In the genomic region with DNA sequence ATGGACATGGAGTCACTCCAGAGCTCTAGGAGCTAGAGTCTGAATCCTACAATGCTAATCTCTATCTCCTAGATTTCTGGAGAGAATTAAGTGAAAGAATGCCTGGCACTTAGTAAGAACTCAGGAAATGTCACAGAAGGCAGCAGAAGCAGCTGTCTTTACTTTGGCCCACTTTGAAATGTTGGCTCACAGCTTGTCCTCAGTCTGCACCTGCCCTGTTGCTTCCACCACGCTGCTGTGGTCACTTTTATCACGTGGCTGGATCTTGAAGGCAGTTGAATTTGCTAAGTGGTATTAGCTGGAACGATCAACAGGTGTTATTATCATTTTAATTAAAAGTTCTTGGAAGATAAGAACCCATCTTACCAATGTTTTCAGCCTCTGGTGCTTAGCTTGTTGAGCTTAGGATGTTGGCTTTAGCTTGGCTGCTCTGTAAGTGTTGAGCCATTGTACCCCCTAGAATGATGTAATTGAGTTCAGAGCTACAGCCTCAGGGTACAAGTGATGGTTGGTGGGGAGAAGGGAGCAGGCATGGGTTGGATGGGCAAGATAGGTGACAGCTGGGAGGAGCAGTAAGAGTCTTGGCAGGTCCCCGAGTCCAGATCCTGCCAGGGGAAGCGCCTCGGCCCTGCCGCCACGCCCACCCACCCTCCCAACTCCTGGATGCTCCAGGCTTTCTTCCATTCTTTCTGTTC, we compare ENCODE assay signal across 1 cellular context.
TF ChIP-seq lines count a peak whose summit lies in the region.

No MANE protein-coding gene starts in this region.

TF ChIP-seq in SK-N-SH treated with all-trans-retinoic acid at 6 μM for 48 hours, 23 proteins besides CTCF, POLR2A, EP300 and RAD21 (continued from another document):
- TF ChIP-seq, protein P1, sequence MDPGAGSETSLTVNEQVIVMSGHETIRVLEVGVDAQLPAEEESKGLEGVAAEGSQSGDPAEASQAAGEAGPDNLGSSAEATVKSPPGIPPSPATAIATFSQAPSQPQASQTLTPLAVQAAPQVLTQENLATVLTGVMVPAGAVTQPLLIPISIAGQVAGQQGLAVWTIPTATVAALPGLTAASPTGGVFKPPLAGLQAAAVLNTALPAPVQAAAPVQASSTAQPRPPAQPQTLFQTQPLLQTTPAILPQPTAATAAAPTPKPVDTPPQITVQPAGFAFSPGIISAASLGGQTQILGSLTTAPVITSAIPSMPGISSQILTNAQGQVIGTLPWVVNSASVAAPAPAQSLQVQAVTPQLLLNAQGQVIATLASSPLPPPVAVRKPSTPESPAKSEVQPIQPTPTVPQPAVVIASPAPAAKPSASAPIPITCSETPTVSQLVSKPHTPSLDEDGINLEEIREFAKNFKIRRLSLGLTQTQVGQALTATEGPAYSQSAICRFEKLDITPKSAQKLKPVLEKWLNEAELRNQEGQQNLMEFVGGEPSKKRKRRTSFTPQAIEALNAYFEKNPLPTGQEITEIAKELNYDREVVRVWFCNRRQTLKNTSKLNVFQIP (CRISPR knock-in tag; IDR thresholded peaks at IDR 0.05; ENCODE audit: borderline replicate concordance, low read depth) = no peak
- TF ChIP-seq RARB (CRISPR knock-in tag; IDR thresholded peaks at IDR 0.05) (no peak), ZC3H10 (CRISPR knock-in tag; IDR thresholded peaks at IDR 0.05) (no peak), ISL1 (CRISPR knock-in tag; IDR thresholded peaks at IDR 0.05) (no peak), ZNF565 (CRISPR knock-in tag; conservative IDR thresholded peaks at IDR 0.05; ENCODE audit: low read depth) (no peak), ZNF8 (CRISPR knock-in tag; IDR thresholded peaks at IDR 0.05) (no peak), TCF4 (CRISPR knock-in tag; IDR thresholded peaks at IDR 0.05; ENCODE audit: borderline replicate concordance) (no peak), OSR1 (CRISPR knock-in tag; IDR thresholded peaks at IDR 0.05) (no peak), TOX (CRISPR knock-in tag; IDR thresholded peaks at IDR 0.05; ENCODE audit: borderline replicate concordance) (no peak)
- TF ChIP-seq, protein P2, sequence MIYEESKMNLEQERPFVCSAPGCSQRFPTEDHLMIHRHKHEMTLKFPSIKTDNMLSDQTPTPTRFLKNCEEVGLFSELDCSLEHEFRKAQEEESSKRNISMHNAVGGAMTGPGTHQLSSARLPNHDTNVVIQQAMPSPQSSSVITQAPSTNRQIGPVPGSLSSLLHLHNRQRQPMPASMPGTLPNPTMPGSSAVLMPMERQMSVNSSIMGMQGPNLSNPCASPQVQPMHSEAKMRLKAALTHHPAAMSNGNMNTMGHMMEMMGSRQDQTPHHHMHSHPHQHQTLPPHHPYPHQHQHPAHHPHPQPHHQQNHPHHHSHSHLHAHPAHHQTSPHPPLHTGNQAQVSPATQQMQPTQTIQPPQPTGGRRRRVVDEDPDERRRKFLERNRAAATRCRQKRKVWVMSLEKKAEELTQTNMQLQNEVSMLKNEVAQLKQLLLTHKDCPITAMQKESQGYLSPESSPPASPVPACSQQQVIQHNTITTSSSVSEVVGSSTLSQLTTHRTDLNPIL (CRISPR knock-in tag; IDR thresholded peaks at IDR 0.05; ENCODE audit: low read depth) = no peak
TF ChIP-seq in SK-N-SH treated with all-trans-retinoic acid at 6 μM for 48 hours: peak in this region for 0.
